8 cellular contexts compared by ENCODE assay signal in genomic region chr4:183444953-183445543, GRCh38. TPM values are rescaled to one million over a fixed set of nuclear protein-coding genes. Genes with fewer than 3 reads are reported as not detected.
DNase-seq lines count a peak whose midpoint lies in the region; ATAC-seq and TF ChIP-seq lines count a peak whose summit lies in the region.

No MANE protein-coding gene starts in this region.

- peaks cover 24 to 41% (median 41%) of the 10 kb centered on the region in 3 experiments for H3K36me3 Mint-ChIP-seq in H9 (ENCODE audit: insufficient read depth in 1 of 3, low read depth in 3 of 3)
- H3K36me3 Mint-ChIP-seq in stimulated activated effector memory CD8-positive, alpha-beta T cell treated with anti-CD3 and anti-CD28 coated beads, Interleukin-12 subunit alpha, Interleukin-12 subunit beta, amount 100 ng/mL, for 72 hours, result peaks cover 59% of the 10 kb centered on the region

- peaks cover 21% of the 10 kb centered on the region for H3F3A ChIP-seq in MM.1S (ENCODE audit: insufficient read depth, low read length)

- H3K18ac ChIP-seq in H9 (ENCODE audit: insufficient read length, low read depth, low read length), result peak overlapping the region; percentile 96

- no peaks in the 10 kb centered on the region for H3K4me1 ChIP-seq in H9 (ENCODE audit: insufficient read depth, low read length)
- H3K4me1 ChIP-seq in MM.1S (ENCODE audit: low read length), result peaks cover 29% of the 10 kb centered on the region

- no peak overlapping the region for H4K91ac ChIP-seq in H9 (ENCODE audit: insufficient read length, low read depth, low read length)

- H3K4me2 ChIP-seq in H9 (ENCODE audit: insufficient read depth, insufficient read length, low read length) (peak overlapping the region; percentile 89), MM.1S (ENCODE audit: low read depth, low read length) (peak overlapping the region; percentile 61)

- peak overlapping the region; percentile 41; the same call in 1 of the 2 replicates for H2BK15ac ChIP-seq in H9 (ENCODE audit: low read depth, low read length)

- H3K27ac Mint-ChIP-seq in H9, result peak overlapping the region; percentile 96 to 98 (median 96)
- H3K27ac Mint-ChIP-seq in stimulated activated effector memory CD8-positive, alpha-beta T cell treated with anti-CD3 and anti-CD28 coated beads, Interleukin-12 subunit alpha, Interleukin-12 subunit beta, amount 100 ng/mL, for 72 hours, result peak overlapping the region; percentile 96

- DNase-seq in activated CD4-positive, alpha-beta T cell treated with anti-CD3 and anti-CD28 coated beads, Interleukin-2, amount 50 U/mL, for 24 hours (ENCODE audit: low read depth in 1 of 2, low spot score in 1 of 2), result peak; percentile 33 to 42
- DNase-seq in activated CD4-positive, alpha-beta T cell treated with anti-CD3 and anti-CD28 coated beads, Interleukin-2, amount 50 U/mL, for 1 hour, result no peak
- DNase-seq in H9 (no peak), MM.1S (peak; percentile 61), astrocyte of the cerebellum (ENCODE audit: low read depth) (no peak), iPS-NIHi11 (ENCODE audit: low spot score) (peak; percentile 67), NCI-H2029 treated with DMSO at 0.1 percent for 48 hours (lab: John Stamatoyannopoulos, UW) (no peak)
- DNase-seq in stimulated activated effector memory CD8-positive, alpha-beta T cell treated with anti-CD3 and anti-CD28 coated beads, Interleukin-12 subunit alpha, Interleukin-12 subunit beta, amount 100 ng/mL, for 72 hours (ENCODE audit: low spot score in 2 of 2), result peak in 1 of 2 donors; percentile 82

- peak overlapping the region; percentile 97 to 99 for H3K4me3 Mint-ChIP-seq in H9
- peak overlapping the region; percentile 94 for H3K4me3 Mint-ChIP-seq in stimulated activated effector memory CD8-positive, alpha-beta T cell treated with anti-CD3 and anti-CD28 coated beads, Interleukin-12 subunit alpha, Interleukin-12 subunit beta, amount 100 ng/mL, for 72 hours

- H3K27ac ChIP-seq in H9 (ENCODE audit: insufficient read length, low read depth, low read length) (peak overlapping the region; percentile 97), MM.1S (ENCODE audit: low read length) (peak overlapping the region; percentile 95)

- H3K27me3 Mint-ChIP-seq in H9 (ENCODE audit: low read depth), result no peaks in the 10 kb centered on the region

- no peaks in the 10 kb centered on the region for H3K9me2 ChIP-seq in MM.1S (replicated peaks; ENCODE audit: insufficient read depth, low read length)

- H3K9me3 ChIP-seq in H9 (ENCODE audit: control insufficient read depth, low read depth, low read length), result no peaks in the 10 kb centered on the region
- H3K9me3 ChIP-seq in MM.1S (replicated peaks; ENCODE audit: insufficient read depth, low read length), result no peaks in the 10 kb centered on the region

- no peaks in the 10 kb centered on the region for H3K79me1 ChIP-seq in H9 (ENCODE audit: insufficient read depth, low read depth, low read length, poor library complexity, severe bottlenecking)

- H2AK5ac ChIP-seq in H9 (ENCODE audit: insufficient read length, low read length), result no peak overlapping the region

- H3K4me3 ChIP-seq in MM.1S (ENCODE audit: low read length) (peak overlapping the region; percentile 92), astrocyte of the cerebellum (ENCODE audit: low read depth, low read length) (peak overlapping the region; percentile 96)

- H3K9me3 Mint-ChIP-seq in H9, result peaks cover 0 to 2% of the 10 kb centered on the region in 2 experiments; a peak in 2 of 5 replicates
- no peaks in the 10 kb centered on the region for H3K9me3 Mint-ChIP-seq in stimulated activated effector memory CD8-positive, alpha-beta T cell treated with anti-CD3 and anti-CD28 coated beads, Interleukin-12 subunit alpha, Interleukin-12 subunit beta, amount 100 ng/mL, for 72 hours

- peak overlapping the region; percentile 82 for H4K5ac ChIP-seq in H9 (ENCODE audit: insufficient read length, low read depth, low read length)

- WGBS in H9 (ENCODE audit: extremely low coverage, insufficient read length, low lambda C conversion rate), result no CpG with 5 or more reads among the region's 39 CpGs

- H3K79me2 ChIP-seq in H9 (ENCODE audit: insufficient read depth, low read length) (peaks cover 3% of the 10 kb centered on the region; the same call in 1 of the 2 replicates), MM.1S (ENCODE audit: low read length) (peaks cover 37% of the 10 kb centered on the region)

- H3K14ac ChIP-seq in H9 (ENCODE audit: insufficient read depth, low read length), result peak overlapping the region; percentile 98

- peak overlapping the region; percentile 96 for H3K9ac ChIP-seq in H9 (ENCODE audit: extremely low read depth, insufficient read length, low read length)
- H3K9ac ChIP-seq in MM.1S (ENCODE audit: low read length), result peak overlapping the region; percentile 97

- H3K23me2 ChIP-seq in H9 (ENCODE audit: insufficient read length, low read depth, low read length, poor library complexity, severe bottlenecking), result peaks cover 14% of the 10 kb centered on the region

- H2BK20ac ChIP-seq in H9 (ENCODE audit: low read depth, low read length, poor library complexity, severe bottlenecking), result no peak overlapping the region

- H3K27me3 ChIP-seq in H9 (ENCODE audit: insufficient read depth, low read length), result no peaks in the 10 kb centered on the region
- no peaks in the 10 kb centered on the region for H3K27me3 ChIP-seq in MM.1S (replicated peaks; ENCODE audit: insufficient read depth, low read length)

- no peak overlapping the region for H3K23ac ChIP-seq in H9 (ENCODE audit: insufficient read length, low read depth, low read length)

- H3K4ac ChIP-seq in H9 (ENCODE audit: low read depth, low read length), result peak overlapping the region; percentile 74; the same call in 1 of the 2 replicates

- H2BK12ac ChIP-seq in H9 (ENCODE audit: insufficient read length, low read depth, low read length), result no peak overlapping the region

- no peak overlapping the region for H2BK120ac ChIP-seq in H9 (ENCODE audit: low read depth, low read length, poor library complexity, severe bottlenecking)

- H2AFZ ChIP-seq in H9 (ENCODE audit: low read length) (no peak overlapping the region), MM.1S (ENCODE audit: low read length) (peak overlapping the region; percentile 73)

- no peak for TF ChIP-seq CTCF in H9 (conservative IDR thresholded peaks at IDR 0.05)
- no peak for TF ChIP-seq CTCF in MM.1S (IDR thresholded peaks at IDR 0.05; ENCODE audit: low read length)
- no peak for TF ChIP-seq CTCF in astrocyte of the cerebellum (IDR thresholded peaks at IDR 0.05; ENCODE audit: low read depth, low read length, missing control alignments)

- ATAC-seq in stimulated activated effector memory CD8-positive, alpha-beta T cell treated with anti-CD3 and anti-CD28 coated beads, Interleukin-12 subunit alpha, Interleukin-12 subunit beta, amount 100 ng/mL, for 72 hours, result peak; percentile 35

- H4K20me1 ChIP-seq in H9 (ENCODE audit: control insufficient read depth, insufficient read depth, insufficient read length) (no peaks in the 10 kb centered on the region), MM.1S (ENCODE audit: insufficient read depth, low read length) (no peaks in the 10 kb centered on the region)

- peaks cover 20 to 23% of the 10 kb centered on the region in 2 experiments for H3K4me1 Mint-ChIP-seq in H9
- peaks cover 25% of the 10 kb centered on the region for H3K4me1 Mint-ChIP-seq in stimulated activated effector memory CD8-positive, alpha-beta T cell treated with anti-CD3 and anti-CD28 coated beads, Interleukin-12 subunit alpha, Interleukin-12 subunit beta, amount 100 ng/mL, for 72 hours

- peak overlapping the region; percentile 83 for H3K56ac ChIP-seq in H9 (ENCODE audit: insufficient read length, low read depth, low read length)

- peak overlapping the region; percentile 75 for H2BK5ac ChIP-seq in H9 (ENCODE audit: insufficient read length, low read length)

- in situ Hi-C loops in astrocyte of the cerebellum (cut with HindIII; ENCODE audit: low sequenced_read_pairs), result no loop called here

- H4K8ac ChIP-seq in H9 (replicated peaks; ENCODE audit: insufficient read length, low read depth, low read length), result peak overlapping the region; percentile 62

- H3T11ph ChIP-seq in H9 (ENCODE audit: low read length), result no peak overlapping the region

- H3K36me3 ChIP-seq in MM.1S (replicated peaks; ENCODE audit: insufficient read depth, low read length), result peaks cover 35% of the 10 kb centered on the region

RNA-seq across cellular contexts. Expression of gene CDKN2AIP, which starts 0.6 kb away (rescaled TPM):
- 23.0 and 24.0 TPM in 2 replicates for total RNA-seq in H9 (2021)

RNA-seq across cellular contexts. Expression of gene ING2, which starts 59.8 kb away (rescaled TPM):
- 16.9 and 18.6 TPM in 2 replicates for total RNA-seq in H9 (2021)

Comparison
In these comparisons a context has a peak if more than half of its experiments do, and no peak if none do; other contexts are left out.
1. DNase-seq: peak in activated CD4-positive, alpha-beta T cell treated with anti-CD3 and anti-CD28 coated beads, Interleukin-2, amount 50 U/mL, for 24 hours (2 of 2), MM.1S (single experiment) and iPS-NIHi11 (single experiment); none in activated CD4-positive, alpha-beta T cell treated with anti-CD3 and anti-CD28 coated beads, Interleukin-2, amount 50 U/mL, for 1 hour (single experiment), H9 (single experiment), astrocyte of the cerebellum (single experiment) and NCI-H2029 treated with DMSO at 0.1 percent for 48 hours (single experiment).